In genomic region chr19:48745208-48745995, GRCh38 we compare ENCODE assay signal across 8 cellular contexts. TPM values are rescaled to one million over a fixed set of nuclear protein-coding genes. Genes with fewer than 3 reads are reported as not detected.
A peak's percentile ranks its signal among the peaks of the same experiment; 100 is the strongest.
DNase-seq lines count a peak whose midpoint lies in the region; ATAC-seq and TF ChIP-seq lines count a peak whose summit lies in the region.

No MANE protein-coding gene starts in this region.

- no peak overlapping the region for H3K9ac ChIP-seq in SU-DHL-6 (ENCODE audit: low read length)

- H3K36me3 ChIP-seq in MG63: no peaks in the 10 kb centered on the region
- no peaks in the 10 kb centered on the region for H3K36me3 ChIP-seq in SU-DHL-6 (ENCODE audit: low read length)
- no peaks in the 10 kb centered on the region for H3K36me3 ChIP-seq in brain microvascular endothelial cell (replicated peaks)

- H3K4me3 ChIP-seq in MG63: no peak overlapping the region
- no peak overlapping the region for H3K4me3 ChIP-seq in SU-DHL-6 (ENCODE audit: insufficient read depth, low read length, poor library complexity, severe bottlenecking)
- peak overlapping the region; percentile 9 for H3K4me3 ChIP-seq in brain microvascular endothelial cell (ENCODE audit: low read depth, low read length)

- ATAC-seq in stimulated activated naive CD8-positive, alpha-beta T cell treated with anti-CD3 and anti-CD28 coated beads, Interleukin-15, Interleukin-2, amounts not matched to agents 100 U/mL and 50 U/mL, for 24 hours: peak; percentile 74

- no peaks in the 10 kb centered on the region for H4K20me1 ChIP-seq in SU-DHL-6 (ENCODE audit: low read depth, low read length)

- H3K27ac Mint-ChIP-seq in chondrocyte (ENCODE audit: unreplicated experiment): no peak overlapping the region

- H3K4me3 Mint-ChIP-seq in chondrocyte (ENCODE audit: unreplicated experiment): no peak overlapping the region

- no peaks in the 10 kb centered on the region for H3K27me3 Mint-ChIP-seq in chondrocyte (ENCODE audit: low read depth)

- DNase-seq in EL (peak; percentile 77), MG63 (peak; percentile 63), brain microvascular endothelial cell (peak; percentile 77), left kidney (ENCODE audit: low read depth, low spot score) (peak; percentile 85), chondrocyte (ENCODE audit: low spot score) (no peak), 8988T (no peak)
- peak; percentile 51 for DNase-seq in stimulated activated naive CD8-positive, alpha-beta T cell treated with anti-CD3 and anti-CD28 coated beads, Interleukin-15, Interleukin-2, amounts not matched to agents 100 U/mL and 50 U/mL, for 24 hours

- in situ Hi-C loops in brain microvascular endothelial cell (cut with HindIII; ENCODE audit: low pct_ligation_motif_present, low sequenced_read_pairs): no loop called here

- H3K27me3 ChIP-seq in MG63 (no peaks in the 10 kb centered on the region), SU-DHL-6 (ENCODE audit: low read length) (no peaks in the 10 kb centered on the region), brain microvascular endothelial cell (replicated peaks) (no peaks in the 10 kb centered on the region)

- TF ChIP-seq CTCF in SU-DHL-6 (IDR thresholded peaks at IDR 0.05; ENCODE audit: insufficient read depth, low read length, poor library complexity, severe bottlenecking) (no peak), brain microvascular endothelial cell (IDR thresholded peaks at IDR 0.05; ENCODE audit: low read depth, low read length, missing control alignments) (no peak), chondrocyte (IDR thresholded peaks at IDR 0.05) (no peak)

- H3K4me1 Mint-ChIP-seq in chondrocyte (ENCODE audit: low read depth): peaks cover 2% of the 10 kb centered on the region

- H3K9me3 ChIP-seq in MG63: no peaks in the 10 kb centered on the region
- no peaks in the 10 kb centered on the region for H3K9me3 ChIP-seq in SU-DHL-6 (ENCODE audit: insufficient read depth, low read length)

- no peak overlapping the region for H3K4me2 ChIP-seq in SU-DHL-6 (ENCODE audit: low read depth, low read length, poor library complexity, severe bottlenecking)

- no peak overlapping the region for H3K27ac ChIP-seq in SU-DHL-6 (ENCODE audit: low read depth, low read length)
- H3K27ac ChIP-seq in brain microvascular endothelial cell: no peak overlapping the region

- no peaks in the 10 kb centered on the region for H3K9me2 ChIP-seq in SU-DHL-6 (replicated peaks; ENCODE audit: insufficient read depth, low read length)

- no peaks in the 10 kb centered on the region for H3F3A ChIP-seq in SU-DHL-6 (ENCODE audit: insufficient read depth)

- peak overlapping the region; percentile 50 for H2AFZ ChIP-seq in SU-DHL-6 (ENCODE audit: low read depth, low read length, severe bottlenecking)

- no peaks in the 10 kb centered on the region for H3K9me3 Mint-ChIP-seq in chondrocyte (ENCODE audit: low read depth)

- no peaks in the 10 kb centered on the region for H3K79me2 ChIP-seq in SU-DHL-6 (ENCODE audit: insufficient read depth, low read length)

- H3K36me3 Mint-ChIP-seq in chondrocyte (ENCODE audit: low read depth): no peaks in the 10 kb centered on the region

RNA-seq across cellular contexts. Expression of gene IZUMO1, which starts 1.3 kb away (rescaled TPM):
- not detected in 2 replicates for total RNA-seq in MG63 (2014; rRNA removed; shearing (Covaris generic); ENCODE audit: low replicate concordance)
- not detected in 3 replicates for total RNA-seq in chondrocyte

RNA-seq across cellular contexts. Expression of gene RASIP1, which starts 5.0 kb away (rescaled TPM):
- total RNA-seq in MG63 (2014; rRNA removed; shearing (Covaris generic); ENCODE audit: low replicate concordance): 0.72 TPM in 1 of 2 replicates, not detected in the other
- 0.31 to 1.00 TPM (median 0.62 TPM) in 3 replicates for total RNA-seq in chondrocyte

RNA-seq across cellular contexts. Expression of gene FUT1, which starts 7.0 kb away (rescaled TPM):
- total RNA-seq in MG63 (2014; rRNA removed; shearing (Covaris generic); ENCODE audit: low replicate concordance): 0.07 and 0.16 TPM in 2 replicates
- 0.44 to 0.52 TPM in 2 of 3 replicates, not detected in the other for total RNA-seq in chondrocyte

RNA-seq across cellular contexts. Expression of gene FGF21, which starts 9.9 kb away (rescaled TPM):
- total RNA-seq in MG63 (2014; rRNA removed; shearing (Covaris generic); ENCODE audit: low replicate concordance): not detected in 2 replicates
- not detected in 3 replicates for total RNA-seq in chondrocyte

RNA-seq across cellular contexts. Expression of gene MAMSTR, which starts 25.9 kb away (rescaled TPM):
- 0.79 TPM in 1 of 2 replicates, not detected in the other for total RNA-seq in MG63 (2014; rRNA removed; shearing (Covaris generic); ENCODE audit: low replicate concordance)
- 1.6 to 2.9 TPM (median 1.7 TPM) in 3 replicates for total RNA-seq in chondrocyte

Comparison
In these comparisons a context has a peak if more than half of its experiments do, and no peak if none do; other contexts are left out.
1. DNase-seq: peak in EL (single experiment), MG63 (single experiment), brain microvascular endothelial cell (single experiment), left kidney (single experiment) and stimulated activated naive CD8-positive, alpha-beta T cell treated with anti-CD3 and anti-CD28 coated beads, Interleukin-15, Interleukin-2, amounts not matched to agents 100 U/mL and 50 U/mL, for 24 hours (single experiment); none in chondrocyte (single experiment) and 8988T (single experiment).